18 cellular contexts compared by ENCODE assay signal in the genomic region with DNA sequence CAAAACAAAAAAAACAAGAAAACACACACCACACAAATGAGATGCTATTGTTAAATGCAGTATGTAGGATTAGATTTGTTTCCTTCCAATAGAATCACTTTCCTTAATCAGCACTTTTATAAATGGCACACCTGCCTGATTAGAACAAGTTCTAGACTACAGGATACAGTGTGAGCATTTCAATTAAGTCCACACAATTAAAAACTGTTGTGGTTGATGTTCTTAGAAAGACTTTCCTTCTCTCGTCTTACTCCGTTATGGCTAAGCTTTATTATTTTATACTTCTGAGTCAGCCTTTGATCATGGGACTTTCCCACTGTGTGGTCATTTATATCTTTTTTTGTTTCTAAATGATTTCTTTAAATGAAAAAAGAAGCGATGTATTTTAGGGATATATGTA.
A peak's percentile ranks its signal among the peaks of the same experiment; 100 is the strongest.
DNase-seq lines count a peak whose midpoint lies in the region; ATAC-seq and TF ChIP-seq lines count a peak whose summit lies in the region.
"Had no signal": no experiment of that assay in that cellular context is flagged by ENCODE, and none has a peak within 500 bp of the region (broad histone marks: within the 10 kb centered on the region; RNA-seq: fewer than 3 reads in every experiment).

No MANE protein-coding gene starts in this region.

- no peaks in the 10 kb centered on the region for H3K9me3 Mint-ChIP-seq in activated T-cell treated with anti-CD3 and anti-CD28 coated beads, Interleukin-2, amount 50 U/mL, for 24 hours
- H3K9me3 Mint-ChIP-seq in stimulated activated naive CD8-positive, alpha-beta T cell treated with anti-CD3 and anti-CD28 coated beads, Interleukin-15, amount 100 ng/mL, for 72 hours, result no peaks in the 10 kb centered on the region
- H3K9me3 Mint-ChIP-seq: activated T-helper 2 cell treated with anti-CD3 and anti-CD28 coated beads, Interferon-gamma antibody, Interleukin-2, Interleukin-4, amounts not matched to agents 10 μg/mL and 5 μg/mL and 100 μg/mL, durations not matched to agents 14 hours and 24 hours and 36 hours; stimulated activated memory B cell treated with anti-CD40 and anti-IgM and Interleukin-4, amounts not matched to agents 10 μg/mL and 1 μg/mL and 100 μg/mL, for 72 hours; T-helper 1 cell treated with Interleukin-12 subunit alpha and Interleukin-12 subunit beta and Interleukin-4 antibody, amounts not matched to agents 30 μg/mL and 1 μg/mL, for 36 hours had no signal

- no peak for TF ChIP-seq EP300 in suprapubic skin (IDR thresholded peaks at IDR 0.05)

- TF ChIP-seq CTCF in hepatocyte (IDR thresholded peaks at IDR 0.05; ENCODE audit: poor library complexity) (no peak), suprapubic skin (IDR thresholded peaks at IDR 0.05) (no peak)

- WGBS in hepatocyte (ENCODE audit: low lambda C conversion rate, missing lambda C conversion rate), result 91% methylated on average over 3 of the region's 3 CpGs
- WGBS in suprapubic skin, result 55% methylated on average over 3 of the region's 3 CpGs

- no peak overlapping the region for H3K4me3 Mint-ChIP-seq in activated T-cell treated with anti-CD3 and anti-CD28 coated beads, Interleukin-2, amount 50 U/mL, for 24 hours
- H3K4me3 Mint-ChIP-seq in stimulated activated naive CD8-positive, alpha-beta T cell treated with anti-CD3 and anti-CD28 coated beads, Interleukin-15, amount 100 ng/mL, for 72 hours, result peak overlapping the region in 1 of 2 donors; percentile 21
- H3K4me3 Mint-ChIP-seq: naive thymus-derived CD8-positive, alpha-beta T cell; stimulated activated memory B cell treated with anti-CD40 and anti-IgM and Interleukin-4, amounts not matched to agents 10 μg/mL and 1 μg/mL and 100 μg/mL, for 72 hours; T-helper 1 cell treated with Interleukin-12 subunit alpha and Interleukin-12 subunit beta and Interleukin-4 antibody, amounts not matched to agents 30 μg/mL and 1 μg/mL, for 36 hours had no signal

- no peak overlapping the region for H3K4me2 ChIP-seq in hepatocyte

- no peak for DNase-seq in activated T-cell treated with anti-CD3 and anti-CD28 coated beads, Interleukin-2, amount 50 U/mL, for 24 hours
- no peak for DNase-seq in activated T-cell treated with anti-CD3 and anti-CD28 coated beads, Interleukin-2, amount 50 U/mL, for 48 hours
- DNase-seq in adipocyte (ENCODE audit: low read depth), result peak; percentile 43
- no peak for DNase-seq in hepatocyte (ENCODE audit: low spot score)
- no peak for DNase-seq in stimulated activated naive CD8-positive, alpha-beta T cell treated with anti-CD3 and anti-CD28 coated beads, Interleukin-15, amount 100 ng/mL, for 72 hours
- DNase-seq in suprapubic skin (ENCODE audit: low spot score in 2 of 2), result no peak
- DNase-seq: ACHN; Caco-2; naive thymus-derived CD8-positive, alpha-beta T cell; NCI-H187; NCI-H526; stimulated activated CD4-positive, alpha-beta T cell treated with anti-CD3 and anti-CD28 coated beads, Interleukin-4, amount 100 ng/mL, for 4 hours had no signal

- H2AFZ ChIP-seq in hepatocyte, result no peak overlapping the region

- H3K27ac ChIP-seq in hepatocyte (peak overlapping the region; percentile 4), suprapubic skin (no peak overlapping the region)

- peaks cover 56% of the 10 kb centered on the region for H3K4me1 Mint-ChIP-seq in activated T-cell treated with anti-CD3 and anti-CD28 coated beads, Interleukin-2, amount 50 U/mL, for 24 hours (ENCODE audit: low read depth)
- H3K4me1 Mint-ChIP-seq in stimulated activated naive CD8-positive, alpha-beta T cell treated with anti-CD3 and anti-CD28 coated beads, Interleukin-15, amount 100 ng/mL, for 72 hours, result peaks cover 50% of the 10 kb centered on the region

- H4K20me1 ChIP-seq in hepatocyte (ENCODE audit: insufficient read depth, poor library complexity, severe bottlenecking), result peaks cover 10% of the 10 kb centered on the region

- no peaks in the 10 kb centered on the region for H3K36me3 Mint-ChIP-seq in activated T-cell treated with anti-CD3 and anti-CD28 coated beads, Interleukin-2, amount 50 U/mL, for 24 hours (ENCODE audit: low read depth)

- H3K9me2 ChIP-seq in hepatocyte (replicated peaks; ENCODE audit: insufficient read depth), result no peaks in the 10 kb centered on the region

- no peak for TF ChIP-seq POLR2A in suprapubic skin (IDR thresholded peaks at IDR 0.05)

- H3K79me2 ChIP-seq in hepatocyte, result peaks cover 68% of the 10 kb centered on the region

- H3K4me1 ChIP-seq in adipocyte (ENCODE audit: control insufficient read depth, insufficient read depth, low read length), result peaks cover 66% of the 10 kb centered on the region
- H3K4me1 ChIP-seq in hepatocyte (ENCODE audit: insufficient read depth), result peaks cover 26% of the 10 kb centered on the region
- H3K4me1 ChIP-seq in suprapubic skin, result peaks cover 25% of the 10 kb centered on the region

- peak; percentile 98 for ATAC-seq in stimulated activated naive CD8-positive, alpha-beta T cell treated with anti-CD3 and anti-CD28 coated beads, Interleukin-15, amount 100 ng/mL, for 72 hours
- ATAC-seq in GM21528 (IDR thresholded peaks at IDR 0.05; ENCODE audit: low FRiP score, unreplicated experiment), result no peak
- ATAC-seq in HG02938 (IDR thresholded peaks at IDR 0.05; ENCODE audit: unreplicated experiment), result no peak
- ATAC-seq: naive thymus-derived CD8-positive, alpha-beta T cell; stimulated activated memory B cell treated with anti-CD40 and anti-IgM and Interleukin-4, amounts not matched to agents 10 μg/mL and 1 μg/mL and 100 μg/mL, for 72 hours had no signal

- H3K9ac ChIP-seq in adipocyte (ENCODE audit: low read length), result no peak overlapping the region

- H3K27me3 ChIP-seq in adipocyte (replicated peaks; ENCODE audit: control insufficient read depth, insufficient read depth, low read length) (no peaks in the 10 kb centered on the region), hepatocyte (no peaks in the 10 kb centered on the region), suprapubic skin (no peaks in the 10 kb centered on the region)

- H3K36me3 ChIP-seq in adipocyte (ENCODE audit: control insufficient read depth, insufficient read depth, low read length, severe bottlenecking), result no peaks in the 10 kb centered on the region
- H3K36me3 ChIP-seq in hepatocyte (replicated peaks; ENCODE audit: insufficient read depth, low read depth), result no peaks in the 10 kb centered on the region
- no peaks in the 10 kb centered on the region for H3K36me3 ChIP-seq in suprapubic skin
- H3K36me3 ChIP-seq: HAP-1 had no signal

- H3K27ac Mint-ChIP-seq in activated T-cell treated with anti-CD3 and anti-CD28 coated beads, Interleukin-2, amount 50 U/mL, for 24 hours, result peak overlapping the region; percentile 51
- H3K27ac Mint-ChIP-seq in stimulated activated naive CD8-positive, alpha-beta T cell treated with anti-CD3 and anti-CD28 coated beads, Interleukin-15, amount 100 ng/mL, for 72 hours, result peak overlapping the region in 1 of 2 donors; percentile 52
- H3K27ac Mint-ChIP-seq: activated T-helper 2 cell treated with anti-CD3 and anti-CD28 coated beads, Interferon-gamma antibody, Interleukin-2, Interleukin-4, amounts not matched to agents 10 μg/mL and 5 μg/mL and 100 μg/mL, durations not matched to agents 14 hours and 24 hours and 36 hours; stimulated activated memory B cell treated with anti-CD40 and anti-IgM and Interleukin-4, amounts not matched to agents 10 μg/mL and 1 μg/mL and 100 μg/mL, for 72 hours; T-helper 1 cell treated with Interleukin-12 subunit alpha and Interleukin-12 subunit beta and Interleukin-4 antibody, amounts not matched to agents 30 μg/mL and 1 μg/mL, for 36 hours had no signal

- H3K9me3 ChIP-seq in adipocyte (ENCODE audit: control insufficient read depth, low read length), result no peaks in the 10 kb centered on the region
- H3K9me3 ChIP-seq in hepatocyte (ENCODE audit: low read depth), result no peaks in the 10 kb centered on the region
- H3K9me3 ChIP-seq in suprapubic skin, result no peaks in the 10 kb centered on the region
- H3K9me3 ChIP-seq: Caco-2, HAP-1 had no signal

- H3K27me3 Mint-ChIP-seq in activated T-cell treated with anti-CD3 and anti-CD28 coated beads, Interleukin-2, amount 50 U/mL, for 24 hours, result no peaks in the 10 kb centered on the region
- no peaks in the 10 kb centered on the region for H3K27me3 Mint-ChIP-seq in stimulated activated naive CD8-positive, alpha-beta T cell treated with anti-CD3 and anti-CD28 coated beads, Interleukin-15, amount 100 ng/mL, for 72 hours
- H3K27me3 Mint-ChIP-seq: naive thymus-derived CD8-positive, alpha-beta T cell; stimulated activated memory B cell treated with anti-CD40 and anti-IgM and Interleukin-4, amounts not matched to agents 10 μg/mL and 1 μg/mL and 100 μg/mL, for 72 hours had no signal

- peak overlapping the region; percentile 3 for H3K4me3 ChIP-seq in adipocyte (ENCODE audit: low read length)
- H3K4me3 ChIP-seq in hepatocyte, result no peak overlapping the region
- no peak overlapping the region for H3K4me3 ChIP-seq in suprapubic skin
- H3K4me3 ChIP-seq: HAP-1 had no signal
